Comparison of ENCODE assay signal across 12 cellular contexts in genomic region chr6:134021396-134022122, GRCh38.
DNase-seq lines count a peak whose midpoint lies in the region; ATAC-seq and TF ChIP-seq lines count a peak whose summit lies in the region.
"Had no signal": no experiment of that assay in that cellular context is flagged by ENCODE, and none has a peak within 500 bp of the region (broad histone marks: within the 10 kb centered on the region; RNA-seq: fewer than 3 reads in every experiment).

No MANE protein-coding gene starts in this region.

- peak; percentile 13 for ATAC-seq in stimulated activated effector memory CD8-positive, alpha-beta T cell treated with anti-CD3 and anti-CD28 coated beads, Interleukin-12 subunit alpha, Interleukin-12 subunit beta, amount 100 ng/mL, for 72 hours
- ATAC-seq in GM21423 (IDR thresholded peaks at IDR 0.05; ENCODE audit: unreplicated experiment) = no peak
- ATAC-seq: right cardiac atrium had no signal

- H3K27ac Mint-ChIP-seq in stimulated activated effector memory CD8-positive, alpha-beta T cell treated with anti-CD3 and anti-CD28 coated beads, Interleukin-12 subunit alpha, Interleukin-12 subunit beta, amount 100 ng/mL, for 72 hours = no peak overlapping the region
- H3K27ac Mint-ChIP-seq: endodermal cell had no signal

- H3K9me3 Mint-ChIP-seq in stimulated activated effector memory CD8-positive, alpha-beta T cell treated with anti-CD3 and anti-CD28 coated beads, Interleukin-12 subunit alpha, Interleukin-12 subunit beta, amount 100 ng/mL, for 72 hours = no peaks in the 10 kb centered on the region
- H3K9me3 Mint-ChIP-seq: endodermal cell had no signal

- no peak overlapping the region for H3K4me3 ChIP-seq in GM06990 (replicated peaks; ENCODE audit: low read depth, low read length)
- H3K4me3 ChIP-seq: PC-9 had no signal

- H3K36me3 Mint-ChIP-seq in stimulated activated effector memory CD8-positive, alpha-beta T cell treated with anti-CD3 and anti-CD28 coated beads, Interleukin-12 subunit alpha, Interleukin-12 subunit beta, amount 100 ng/mL, for 72 hours = no peaks in the 10 kb centered on the region

- no peaks in the 10 kb centered on the region for H3K36me3 ChIP-seq in GM06990 (ENCODE audit: control insufficient read depth, insufficient read depth, low read length)

- TF ChIP-seq CTCF in GM06990 (IDR thresholded peaks at IDR 0.05; ENCODE audit: insufficient read depth, low read length, poor library complexity, severe bottlenecking) = no peak

- H3K4me3 Mint-ChIP-seq in stimulated activated effector memory CD8-positive, alpha-beta T cell treated with anti-CD3 and anti-CD28 coated beads, Interleukin-12 subunit alpha, Interleukin-12 subunit beta, amount 100 ng/mL, for 72 hours = no peak overlapping the region
- H3K4me3 Mint-ChIP-seq: endodermal cell had no signal

- H3K4me1 Mint-ChIP-seq in stimulated activated effector memory CD8-positive, alpha-beta T cell treated with anti-CD3 and anti-CD28 coated beads, Interleukin-12 subunit alpha, Interleukin-12 subunit beta, amount 100 ng/mL, for 72 hours = no peaks in the 10 kb centered on the region
- H3K4me1 Mint-ChIP-seq: endodermal cell had no signal

- DNase-seq in GM06990 (ENCODE audit: extremely low read depth, insufficient read length) = peak; percentile 5
- peak; percentile 95 for DNase-seq in MV-4-11 (lab: John Stamatoyannopoulos, UW)
- DNase-seq in UCSD-AML1 (lab: John Stamatoyannopoulos, UW; ENCODE audit: unreplicated experiment) = peak; percentile 30
- DNase-seq in stimulated activated effector memory CD8-positive, alpha-beta T cell treated with anti-CD3 and anti-CD28 coated beads, Interleukin-12 subunit alpha, Interleukin-12 subunit beta, amount 100 ng/mL, for 72 hours (ENCODE audit: low spot score in 2 of 2) = no peak
- no peak for DNase-seq in DMS 273 treated with DMSO at 0.1 percent for 48 hours (lab: John Stamatoyannopoulos, UW)
- no peak for DNase-seq in NCI-H128 (lab: John Stamatoyannopoulos, UW; ENCODE audit: unreplicated experiment)
- DNase-seq: activated effector memory CD4-positive, alpha-beta T cell treated with anti-CD3 and anti-CD28 coated beads, Interleukin-2, amount 50 U/mL, for 16 hours; endodermal cell; NCI-H1930; PC-9; right cardiac atrium had no signal

- H3K27me3 ChIP-seq in GM06990 (replicated peaks; ENCODE audit: control insufficient read depth, insufficient read depth, low read length) = no peaks in the 10 kb centered on the region

Comparison
In these comparisons a context has a peak if more than half of its experiments do, and no peak if none do; other contexts are left out.
1. DNase-seq: peak in GM06990 (single experiment), MV-4-11 (single experiment) and UCSD-AML1 (single experiment); none in stimulated activated effector memory CD8-positive, alpha-beta T cell treated with anti-CD3 and anti-CD28 coated beads, Interleukin-12 subunit alpha, Interleukin-12 subunit beta, amount 100 ng/mL, for 72 hours (0 of 2), DMS 273 treated with DMSO at 0.1 percent for 48 hours (single experiment) and NCI-H128 (single experiment).